ENCODE assay signal across 1 cellular context in the genomic region with DNA sequence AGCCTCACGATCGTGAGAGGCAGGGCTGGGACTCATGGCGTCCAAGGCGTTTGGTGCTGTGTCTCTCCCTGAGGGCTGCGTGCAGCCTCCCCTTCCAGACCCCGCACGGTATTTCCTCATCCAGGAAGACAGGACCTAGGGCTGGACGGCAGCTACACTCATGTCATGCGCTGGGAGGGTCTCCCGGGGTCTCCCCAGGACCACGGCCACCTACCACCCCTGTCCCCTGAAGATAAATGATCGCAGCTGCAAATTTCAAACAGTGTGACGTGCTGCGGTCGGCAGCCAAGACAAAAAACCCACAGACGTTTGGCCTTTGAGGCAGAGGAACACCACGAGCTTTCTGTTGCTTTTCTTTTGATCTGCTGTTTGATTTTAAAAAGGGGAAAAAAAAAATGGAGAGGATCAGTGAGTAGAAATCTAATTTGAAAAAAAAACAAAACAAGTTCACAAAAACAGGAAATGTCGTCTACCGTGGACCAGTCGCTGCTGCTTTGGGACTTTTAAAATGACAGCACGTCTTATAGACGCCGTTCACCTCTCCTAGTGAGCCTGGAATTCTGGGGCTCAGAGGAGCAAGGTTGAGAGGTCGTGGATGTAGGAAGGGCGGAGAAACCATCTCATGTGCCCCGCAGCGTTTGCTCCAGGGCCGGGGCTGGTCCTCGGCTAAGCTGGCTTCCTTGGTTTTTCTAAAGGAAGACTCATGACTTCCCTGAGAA.
TF ChIP-seq lines count a peak whose summit lies in the region.

No MANE protein-coding gene starts in this region.

TF ChIP-seq in GM12878, 131 proteins besides CTCF, POLR2A, EP300 and RAD21 (continued from another document and continues in another):
- TF ChIP-seq POLR2AphosphoS5 (IDR thresholded peaks at IDR 0.05; ENCODE audit: low read length) (no peak), PAX5 (IDR thresholded peaks at IDR 0.05; ENCODE audit: borderline replicate concordance, low read depth, low read length) (peak; percentile 61), IRF4 (IDR thresholded peaks at IDR 0.05; ENCODE audit: low read depth, low read length) (no peak), BRCA1 (IDR thresholded peaks at IDR 0.05; ENCODE audit: low read depth, low read length) (no peak), ZNF24 (IDR thresholded peaks at IDR 0.05) (no peak), TBL1XR1 (IDR thresholded peaks at IDR 0.05; ENCODE audit: low read depth, low read length) (no peak), EZH2 (IDR thresholded peaks at IDR 0.05; ENCODE audit: borderline replicate concordance, control insufficient read depth, low read depth, low read length) (no peak), SIN3A (IDR thresholded peaks at IDR 0.05; ENCODE audit: low read depth, low read length) (no peak), ETV6 (conservative IDR thresholded peaks at IDR 0.05 in 1 of 2, IDR thresholded peaks at IDR 0.05 in 1 of 2; ENCODE audit: borderline replicate concordance in 1 of 2, low read depth in 1 of 2) (0 out of 4 replicates have a peak, but pooled peaks of 1 of the 2 experiments have one; percentile 26), MTA2 (IDR thresholded peaks at IDR 0.05; ENCODE audit: low read depth) (peak; percentile 72), RELA (IDR thresholded peaks at IDR 0.05; ENCODE audit: borderline replicate concordance, partially characterized antibody) (no peak), SMC3 (IDR thresholded peaks at IDR 0.05; ENCODE audit: borderline replicate concordance, low read length) (no peak), TCF12 (IDR thresholded peaks at IDR 0.05; ENCODE audit: low read depth, low read length) (peak; percentile 86; the same call in 1 of the 2 replicates), YY1 (IDR thresholded peaks at IDR 0.05; ENCODE audit: low read depth, low read length) (peak; percentile 45; the same call in 1 of the 2 replicates), FOS (IDR thresholded peaks at IDR 0.05; ENCODE audit: borderline replicate concordance, extremely low read depth, insufficient read length) (no peak), ESRRA (IDR thresholded peaks at IDR 0.05; ENCODE audit: low read length) (no peak), PAX8 (IDR thresholded peaks at IDR 0.05) (no peak), GABPA (IDR thresholded peaks at IDR 0.05; ENCODE audit: low read depth) (no peak), ATF7 (IDR thresholded peaks at IDR 0.05; ENCODE audit: low read depth) (peak; percentile 72), PML (IDR thresholded peaks at IDR 0.05; ENCODE audit: low read length) (no peak), NBN (IDR thresholded peaks at IDR 0.05) (peak; percentile 67; the same call in 1 of the 2 replicates), KDM1A (IDR thresholded peaks at IDR 0.05; ENCODE audit: borderline replicate concordance) (no peak), RB1 (IDR thresholded peaks at IDR 0.05; ENCODE audit: borderline replicate concordance) (no peak), LARP7 (IDR thresholded peaks at IDR 0.05) (peak; percentile 19; the same call in 1 of the 2 replicates), CBX5 (IDR thresholded peaks at IDR 0.05; ENCODE audit: low read depth) (no peak), SREBF2 (IDR thresholded peaks at IDR 0.05; ENCODE audit: low read length) (no peak), CHD4 (IDR thresholded peaks at IDR 0.05) (no peak), RFX5 (IDR thresholded peaks at IDR 0.05; ENCODE audit: low read depth, low read length) (no peak), KAT2A (conservative IDR thresholded peaks at IDR 0.05; ENCODE audit: control insufficient read depth, low read depth, low read length) (no peak), NFXL1 (IDR thresholded peaks at IDR 0.05; ENCODE audit: borderline replicate concordance) (no peak), TCF3 (IDR thresholded peaks at IDR 0.05; ENCODE audit: borderline replicate concordance, insufficient read depth, low read depth, low read length) (peak; percentile 19; the same call in 1 of the 2 replicates), MXI1 (IDR thresholded peaks at IDR 0.05; ENCODE audit: low read depth, low read length) (no peak; the same call in 1 of the 2 replicates), STAT3 (IDR thresholded peaks at IDR 0.05; ENCODE audit: low read depth, low read length) (no peak), ZBED1 (IDR thresholded peaks at IDR 0.05; ENCODE audit: borderline replicate concordance) (no peak), MYC (IDR thresholded peaks at IDR 0.05; ENCODE audit: insufficient read depth, insufficient read length, insufficient replicate concordance, low read length, severe bottlenecking) (no peak), NR2C1 (IDR thresholded peaks at IDR 0.05) (no peak), CHD1 (IDR thresholded peaks at IDR 0.05; ENCODE audit: low read depth, low read length) (no peak), NR2F1 (conservative IDR thresholded peaks at IDR 0.05) (peak; percentile 77), ZNF217 (IDR thresholded peaks at IDR 0.05) (no peak)
- TF ChIP-seq, protein P1, sequence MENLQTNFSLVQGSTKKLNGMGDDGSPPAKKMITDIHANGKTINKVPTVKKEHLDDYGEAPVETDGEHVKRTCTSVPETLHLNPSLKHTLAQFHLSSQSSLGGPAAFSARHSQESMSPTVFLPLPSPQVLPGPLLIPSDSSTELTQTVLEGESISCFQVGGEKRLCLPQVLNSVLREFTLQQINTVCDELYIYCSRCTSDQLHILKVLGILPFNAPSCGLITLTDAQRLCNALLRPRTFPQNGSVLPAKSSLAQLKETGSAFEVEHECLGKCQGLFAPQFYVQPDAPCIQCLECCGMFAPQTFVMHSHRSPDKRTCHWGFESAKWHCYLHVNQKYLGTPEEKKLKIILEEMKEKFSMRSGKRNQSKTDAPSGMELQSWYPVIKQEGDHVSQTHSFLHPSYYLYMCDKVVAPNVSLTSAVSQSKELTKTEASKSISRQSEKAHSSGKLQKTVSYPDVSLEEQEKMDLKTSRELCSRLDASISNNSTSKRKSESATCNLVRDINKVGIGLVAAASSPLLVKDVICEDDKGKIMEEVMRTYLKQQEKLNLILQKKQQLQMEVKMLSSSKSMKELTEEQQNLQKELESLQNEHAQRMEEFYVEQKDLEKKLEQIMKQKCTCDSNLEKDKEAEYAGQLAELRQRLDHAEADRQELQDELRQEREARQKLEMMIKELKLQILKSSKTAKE (IDR thresholded peaks at IDR 0.05; ENCODE audit: low read depth, poor library complexity, severe bottlenecking): peak; percentile 82
- TF ChIP-seq, protein P2, sequence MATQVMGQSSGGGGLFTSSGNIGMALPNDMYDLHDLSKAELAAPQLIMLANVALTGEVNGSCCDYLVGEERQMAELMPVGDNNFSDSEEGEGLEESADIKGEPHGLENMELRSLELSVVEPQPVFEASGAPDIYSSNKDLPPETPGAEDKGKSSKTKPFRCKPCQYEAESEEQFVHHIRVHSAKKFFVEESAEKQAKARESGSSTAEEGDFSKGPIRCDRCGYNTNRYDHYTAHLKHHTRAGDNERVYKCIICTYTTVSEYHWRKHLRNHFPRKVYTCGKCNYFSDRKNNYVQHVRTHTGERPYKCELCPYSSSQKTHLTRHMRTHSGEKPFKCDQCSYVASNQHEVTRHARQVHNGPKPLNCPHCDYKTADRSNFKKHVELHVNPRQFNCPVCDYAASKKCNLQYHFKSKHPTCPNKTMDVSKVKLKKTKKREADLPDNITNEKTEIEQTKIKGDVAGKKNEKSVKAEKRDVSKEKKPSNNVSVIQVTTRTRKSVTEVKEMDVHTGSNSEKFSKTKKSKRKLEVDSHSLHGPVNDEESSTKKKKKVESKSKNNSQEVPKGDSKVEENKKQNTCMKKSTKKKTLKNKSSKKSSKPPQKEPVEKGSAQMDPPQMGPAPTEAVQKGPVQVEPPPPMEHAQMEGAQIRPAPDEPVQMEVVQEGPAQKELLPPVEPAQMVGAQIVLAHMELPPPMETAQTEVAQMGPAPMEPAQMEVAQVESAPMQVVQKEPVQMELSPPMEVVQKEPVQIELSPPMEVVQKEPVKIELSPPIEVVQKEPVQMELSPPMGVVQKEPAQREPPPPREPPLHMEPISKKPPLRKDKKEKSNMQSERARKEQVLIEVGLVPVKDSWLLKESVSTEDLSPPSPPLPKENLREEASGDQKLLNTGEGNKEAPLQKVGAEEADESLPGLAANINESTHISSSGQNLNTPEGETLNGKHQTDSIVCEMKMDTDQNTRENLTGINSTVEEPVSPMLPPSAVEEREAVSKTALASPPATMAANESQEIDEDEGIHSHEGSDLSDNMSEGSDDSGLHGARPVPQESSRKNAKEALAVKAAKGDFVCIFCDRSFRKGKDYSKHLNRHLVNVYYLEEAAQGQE (IDR thresholded peaks at IDR 0.05; ENCODE audit: low read depth, low read length): no peak
- TF ChIP-seq, protein P3, sequence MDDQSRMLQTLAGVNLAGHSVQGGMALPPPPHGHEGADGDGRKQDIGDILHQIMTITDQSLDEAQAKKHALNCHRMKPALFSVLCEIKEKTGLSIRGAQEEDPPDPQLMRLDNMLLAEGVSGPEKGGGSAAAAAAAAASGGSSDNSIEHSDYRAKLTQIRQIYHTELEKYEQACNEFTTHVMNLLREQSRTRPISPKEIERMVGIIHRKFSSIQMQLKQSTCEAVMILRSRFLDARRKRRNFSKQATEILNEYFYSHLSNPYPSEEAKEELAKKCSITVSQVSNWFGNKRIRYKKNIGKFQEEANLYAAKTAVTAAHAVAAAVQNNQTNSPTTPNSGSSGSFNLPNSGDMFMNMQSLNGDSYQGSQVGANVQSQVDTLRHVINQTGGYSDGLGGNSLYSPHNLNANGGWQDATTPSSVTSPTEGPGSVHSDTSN (IDR thresholded peaks at IDR 0.05; ENCODE audit: insufficient replicate concordance, low read depth, low read length): peak; percentile 83
- TF ChIP-seq, protein P4, sequence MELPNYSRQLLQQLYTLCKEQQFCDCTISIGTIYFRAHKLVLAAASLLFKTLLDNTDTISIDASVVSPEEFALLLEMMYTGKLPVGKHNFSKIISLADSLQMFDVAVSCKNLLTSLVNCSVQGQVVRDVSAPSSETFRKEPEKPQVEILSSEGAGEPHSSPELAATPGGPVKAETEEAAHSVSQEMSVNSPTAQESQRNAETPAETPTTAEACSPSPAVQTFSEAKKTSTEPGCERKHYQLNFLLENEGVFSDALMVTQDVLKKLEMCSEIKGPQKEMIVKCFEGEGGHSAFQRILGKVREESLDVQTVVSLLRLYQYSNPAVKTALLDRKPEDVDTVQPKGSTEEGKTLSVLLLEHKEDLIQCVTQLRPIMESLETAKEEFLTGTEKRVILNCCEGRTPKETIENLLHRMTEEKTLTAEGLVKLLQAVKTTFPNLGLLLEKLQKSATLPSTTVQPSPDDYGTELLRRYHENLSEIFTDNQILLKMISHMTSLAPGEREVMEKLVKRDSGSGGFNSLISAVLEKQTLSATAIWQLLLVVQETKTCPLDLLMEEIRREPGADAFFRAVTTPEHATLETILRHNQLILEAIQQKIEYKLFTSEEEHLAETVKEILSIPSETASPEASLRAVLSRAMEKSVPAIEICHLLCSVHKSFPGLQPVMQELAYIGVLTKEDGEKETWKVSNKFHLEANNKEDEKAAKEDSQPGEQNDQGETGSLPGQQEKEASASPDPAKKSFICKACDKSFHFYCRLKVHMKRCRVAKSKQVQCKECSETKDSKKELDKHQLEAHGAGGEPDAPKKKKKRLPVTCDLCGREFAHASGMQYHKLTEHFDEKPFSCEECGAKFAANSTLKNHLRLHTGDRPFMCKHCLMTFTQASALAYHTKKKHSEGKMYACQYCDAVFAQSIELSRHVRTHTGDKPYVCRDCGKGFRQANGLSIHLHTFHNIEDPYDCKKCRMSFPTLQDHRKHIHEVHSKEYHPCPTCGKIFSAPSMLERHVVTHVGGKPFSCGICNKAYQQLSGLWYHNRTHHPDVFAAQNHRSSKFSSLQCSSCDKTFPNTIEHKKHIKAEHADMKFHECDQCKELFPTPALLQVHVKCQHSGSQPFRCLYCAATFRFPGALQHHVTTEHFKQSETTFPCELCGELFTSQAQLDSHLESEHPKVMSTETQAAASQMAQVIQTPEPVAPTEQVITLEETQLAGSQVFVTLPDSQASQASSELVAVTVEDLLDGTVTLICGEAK (IDR thresholded peaks at IDR 0.05; ENCODE audit: borderline replicate concordance): no peak
- TF ChIP-seq, protein P5, sequence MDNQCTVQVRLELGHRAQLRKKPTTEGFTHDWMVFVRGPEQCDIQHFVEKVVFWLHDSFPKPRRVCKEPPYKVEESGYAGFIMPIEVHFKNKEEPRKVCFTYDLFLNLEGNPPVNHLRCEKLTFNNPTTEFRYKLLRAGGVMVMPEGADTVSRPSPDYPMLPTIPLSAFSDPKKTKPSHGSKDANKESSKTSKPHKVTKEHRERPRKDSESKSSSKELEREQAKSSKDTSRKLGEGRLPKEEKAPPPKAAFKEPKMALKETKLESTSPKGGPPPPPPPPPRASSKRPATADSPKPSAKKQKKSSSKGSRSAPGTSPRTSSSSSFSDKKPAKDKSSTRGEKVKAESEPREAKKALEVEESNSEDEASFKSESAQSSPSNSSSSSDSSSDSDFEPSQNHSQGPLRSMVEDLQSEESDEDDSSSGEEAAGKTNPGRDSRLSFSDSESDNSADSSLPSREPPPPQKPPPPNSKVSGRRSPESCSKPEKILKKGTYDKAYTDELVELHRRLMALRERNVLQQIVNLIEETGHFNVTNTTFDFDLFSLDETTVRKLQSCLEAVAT (IDR thresholded peaks at IDR 0.05): peak; percentile 84
- TF ChIP-seq, protein P6, sequence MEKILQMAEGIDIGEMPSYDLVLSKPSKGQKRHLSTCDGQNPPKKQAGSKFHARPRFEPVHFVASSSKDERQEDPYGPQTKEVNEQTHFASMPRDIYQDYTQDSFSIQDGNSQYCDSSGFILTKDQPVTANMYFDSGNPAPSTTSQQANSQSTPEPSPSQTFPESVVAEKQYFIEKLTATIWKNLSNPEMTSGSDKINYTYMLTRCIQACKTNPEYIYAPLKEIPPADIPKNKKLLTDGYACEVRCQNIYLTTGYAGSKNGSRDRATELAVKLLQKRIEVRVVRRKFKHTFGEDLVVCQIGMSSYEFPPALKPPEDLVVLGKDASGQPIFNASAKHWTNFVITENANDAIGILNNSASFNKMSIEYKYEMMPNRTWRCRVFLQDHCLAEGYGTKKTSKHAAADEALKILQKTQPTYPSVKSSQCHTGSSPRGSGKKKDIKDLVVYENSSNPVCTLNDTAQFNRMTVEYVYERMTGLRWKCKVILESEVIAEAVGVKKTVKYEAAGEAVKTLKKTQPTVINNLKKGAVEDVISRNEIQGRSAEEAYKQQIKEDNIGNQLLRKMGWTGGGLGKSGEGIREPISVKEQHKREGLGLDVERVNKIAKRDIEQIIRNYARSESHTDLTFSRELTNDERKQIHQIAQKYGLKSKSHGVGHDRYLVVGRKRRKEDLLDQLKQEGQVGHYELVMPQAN (conservative IDR thresholded peaks at IDR 0.05): no peak
